16 cellular contexts compared by ENCODE assay signal in genomic region chr15:89322822-89323221, GRCh38.
"Had no signal": no experiment of that assay in that cellular context is flagged by ENCODE, and none has a peak within 500 bp of the region (broad histone marks: within the 10 kb centered on the region; RNA-seq: fewer than 3 reads in every experiment).

No MANE protein-coding gene starts in this region.

- H3K4me3 Mint-ChIP-seq: brain; dendritic cell treated with granulocyte-macrophage colony-stimulating factor and Interleukin-4, amounts not matched to agents 40 ng/mL and 50 ng/mL, for 4 days; mesothelial cell of epicardium; T-cell had no signal

- H3K4me1 ChIP-seq: lower lobe of right lung, psoas muscle, sigmoid colon, suprapubic skin, upper lobe of right lung had no signal

- H3K9me3 Mint-ChIP-seq: brain; dendritic cell treated with granulocyte-macrophage colony-stimulating factor and Interleukin-4, amounts not matched to agents 40 ng/mL and 50 ng/mL, for 4 days; mesothelial cell of epicardium; T-cell had no signal

- H3K27ac ChIP-seq: lower lobe of right lung, psoas muscle, sigmoid colon, SK-N-MC, suprapubic skin, upper lobe of right lung, WERI-Rb-1 had no signal

- H3K9me3 ChIP-seq: lower lobe of right lung, psoas muscle, sigmoid colon, suprapubic skin, upper lobe of right lung had no signal

- ATAC-seq: lower lobe of right lung; psoas muscle; stimulated activated naive CD8-positive, alpha-beta T cell treated with anti-CD3 and anti-CD28 coated beads, Interleukin-15, Interleukin-2, amounts not matched to agents 100 U/mL and 50 U/mL, for 24 hours; T-cell; upper lobe of right lung had no signal

- H3K27me3 Mint-ChIP-seq: dendritic cell treated with granulocyte-macrophage colony-stimulating factor and Interleukin-4, amounts not matched to agents 40 ng/mL and 50 ng/mL, for 4 days; T-cell had no signal

- H3K27me3 ChIP-seq: sigmoid colon, suprapubic skin, upper lobe of right lung had no signal

- H3K4me1 Mint-ChIP-seq: brain, mesothelial cell of epicardium had no signal

- H3K27ac Mint-ChIP-seq: brain, mesothelial cell of epicardium had no signal

- DNase-seq: activated CD4-positive, alpha-beta T cell treated with anti-CD3 and anti-CD28 coated beads for 4 hours; activated naive CD4-positive, alpha-beta T cell; amniotic stem cell; erythroblast; lower lobe of right lung; psoas muscle; sigmoid colon; stimulated activated naive CD8-positive, alpha-beta T cell treated with anti-CD3 and anti-CD28 coated beads, Interleukin-15, Interleukin-2, amounts not matched to agents 100 U/mL and 50 U/mL, for 24 hours; T-cell; upper lobe of right lung; WERI-Rb-1 had no signal

- H3K4me3 ChIP-seq: lower lobe of right lung, psoas muscle, sigmoid colon, SK-N-MC, suprapubic skin, upper lobe of right lung had no signal
